ENCODE assay signal across 8 cellular contexts in genomic region chr6:119351005-119351394, GRCh38.
DNase-seq lines count a peak whose midpoint lies in the region; ATAC-seq and TF ChIP-seq lines count a peak whose summit lies in the region.

No MANE protein-coding gene starts in this region.

- DNase-seq in HCEC 1CT (peak; percentile 54), fibroblast of peridontal ligament (ENCODE audit: extremely low read depth) (peak; percentile 80)
- DNase-seq in effector CD8-positive, alpha-beta T cell (lab: John Stamatoyannopoulos, UW): no peak
- DNase-seq in stimulated activated CD4-positive, alpha-beta T cell treated with anti-CD3 and anti-CD28 coated beads, Interleukin-2, amount 100 ng/mL, for 24 hours: no peak

- peaks cover 35% of the 10 kb centered on the region for H3K4me1 ChIP-seq in BLaER1

- H3K4me3 ChIP-seq in BLaER1: peak overlapping the region; percentile 82
- H3K4me3 ChIP-seq in SU-DHL-6 (ENCODE audit: insufficient read depth, low read length, poor library complexity, severe bottlenecking): no peak overlapping the region
- peak overlapping the region in 6 of 7 experiments; percentile 63 to 98 (median 83) for H3K4me3 ChIP-seq in skin epidermis

- H3K36me3 ChIP-seq in BLaER1 (no peaks in the 10 kb centered on the region), SU-DHL-6 (ENCODE audit: low read length) (no peaks in the 10 kb centered on the region)

- TF ChIP-seq CTCF in SU-DHL-6 (IDR thresholded peaks at IDR 0.05; ENCODE audit: insufficient read depth, low read length, poor library complexity, severe bottlenecking): peak; percentile 41

- H3K4me2 ChIP-seq in BLaER1: peak overlapping the region; percentile 99
- peak overlapping the region; percentile 89 for H3K4me2 ChIP-seq in SU-DHL-6 (ENCODE audit: low read depth, low read length, poor library complexity, severe bottlenecking)

- H4K20me1 ChIP-seq in BLaER1 (peaks cover 40% of the 10 kb centered on the region), SU-DHL-6 (ENCODE audit: low read depth, low read length) (no peaks in the 10 kb centered on the region; the same call in 1 of the 2 replicates)

- H3K9me2 ChIP-seq in SU-DHL-6 (replicated peaks; ENCODE audit: insufficient read depth, low read length): no peaks in the 10 kb centered on the region

- peaks cover 4% of the 10 kb centered on the region; the same call in 1 of the 2 replicates for H3F3A ChIP-seq in SU-DHL-6 (ENCODE audit: insufficient read depth)

- ATAC-seq in GM18870 (IDR thresholded peaks at IDR 0.05; ENCODE audit: unreplicated experiment): no peak

- H3K27me3 ChIP-seq in BLaER1: peaks cover 62% of the 10 kb centered on the region
- no peaks in the 10 kb centered on the region for H3K27me3 ChIP-seq in SU-DHL-6 (ENCODE audit: low read length)

- H3K27ac ChIP-seq in BLaER1: no peak overlapping the region
- no peak overlapping the region for H3K27ac ChIP-seq in SU-DHL-6 (ENCODE audit: low read depth, low read length)
- H3K27ac ChIP-seq in skin epidermis: peak overlapping the region in 16 of 21 experiments; percentile 92 to 100 (median 97)

- H3K9me3 ChIP-seq in BLaER1: no peaks in the 10 kb centered on the region
- no peaks in the 10 kb centered on the region for H3K9me3 ChIP-seq in SU-DHL-6 (ENCODE audit: insufficient read depth, low read length)

- no peaks in the 10 kb centered on the region for H3K79me2 ChIP-seq in SU-DHL-6 (ENCODE audit: insufficient read depth, low read length)

- no peak overlapping the region for H2AFZ ChIP-seq in SU-DHL-6 (ENCODE audit: low read depth, low read length, severe bottlenecking)

- H3K9ac ChIP-seq in BLaER1 (no peak overlapping the region), SU-DHL-6 (ENCODE audit: low read length) (no peak overlapping the region)

Comparison
In these comparisons a context has a peak if more than half of its experiments do, and no peak if none do; other contexts are left out.
1. H3K27ac ChIP-seq: peak in skin epidermis (16 of 21); none in BLaER1 (single experiment) and SU-DHL-6 (single experiment).
2. DNase-seq: peak in HCEC 1CT (single experiment) and fibroblast of peridontal ligament (single experiment); none in effector CD8-positive, alpha-beta T cell (single experiment) and stimulated activated CD4-positive, alpha-beta T cell treated with anti-CD3 and anti-CD28 coated beads, Interleukin-2, amount 100 ng/mL, for 24 hours (0 of 2).